ENCODE assay signal across 17 cellular contexts in genomic region chr9:14097666-14098065, GRCh38.
DNase-seq lines count a peak whose midpoint lies in the region; ATAC-seq and TF ChIP-seq lines count a peak whose summit lies in the region.
"Had no signal": no experiment of that assay in that cellular context is flagged by ENCODE, and none has a peak within 500 bp of the region (broad histone marks: within the 10 kb centered on the region; RNA-seq: fewer than 3 reads in every experiment).

No MANE protein-coding gene starts in this region.

- peaks cover 24 to 39% of the 10 kb centered on the region in 2 donors for H3K4me1 ChIP-seq in thyroid gland

- H3K4me3 Mint-ChIP-seq in nephron progenitor cell: no peak overlapping the region
- no peak overlapping the region for H3K4me3 Mint-ChIP-seq in CD4-positive, alpha-beta T cell
- H3K4me3 Mint-ChIP-seq in activated CD4-positive, alpha-beta T cell treated with anti-CD3 and anti-CD28 coated beads for 36 hours: no peak overlapping the region
- H3K4me3 Mint-ChIP-seq: activated CD4-positive, alpha-beta memory T cell treated with anti-CD3 and anti-CD28 coated beads for 36 hours; CD14-positive monocyte had no signal

- no peak overlapping the region for H3K4me3 ChIP-seq in brain microvascular endothelial cell (ENCODE audit: low read depth, low read length)
- no peak overlapping the region for H3K4me3 ChIP-seq in thyroid gland (replicated peaks in 1 of 3)

- H3K9me3 Mint-ChIP-seq in nephron progenitor cell: no peaks in the 10 kb centered on the region
- H3K9me3 Mint-ChIP-seq in CD4-positive, alpha-beta T cell: no peaks in the 10 kb centered on the region
- no peaks in the 10 kb centered on the region for H3K9me3 Mint-ChIP-seq in activated CD4-positive, alpha-beta T cell treated with anti-CD3 and anti-CD28 coated beads for 36 hours (ENCODE audit: low read depth)
- H3K9me3 Mint-ChIP-seq: activated CD4-positive, alpha-beta memory T cell treated with anti-CD3 and anti-CD28 coated beads for 36 hours had no signal

- H3K27ac Mint-ChIP-seq in nephron progenitor cell: peak overlapping the region; percentile 59
- H3K27ac Mint-ChIP-seq in CD4-positive, alpha-beta T cell: no peak overlapping the region
- no peak overlapping the region for H3K27ac Mint-ChIP-seq in activated CD4-positive, alpha-beta T cell treated with anti-CD3 and anti-CD28 coated beads for 36 hours
- H3K27ac Mint-ChIP-seq: activated CD4-positive, alpha-beta memory T cell treated with anti-CD3 and anti-CD28 coated beads for 36 hours; CD14-positive monocyte had no signal

- POLR2A ChIA-PET in CD4-positive, alpha-beta T cell (lab: Charles Lee): interaction anchor here (0.7 kb wide), 1 partner anchor 18 kb away, joined by 4 read pairs; no protein-coding TSS in a partner anchor
- POLR2A ChIA-PET in activated CD4-positive, alpha-beta T cell treated with anti-CD3 and anti-CD28 coated beads for 36 hours (lab: Charles Lee): no interaction called here

- intact Hi-C loops in thyroid gland (cut with DNase I): no loop called here
- intact Hi-C loops in CD4-positive, alpha-beta T cell (cut with DNase I, micrococcal nuclease): no loop called here
- intact Hi-C loops in head of caudate nucleus (cut with DNase I): no loop called here
- intact Hi-C loops in activated CD4-positive, alpha-beta T cell treated with anti-CD3 and anti-CD28 coated beads for 36 hours (cut with DNase I, micrococcal nuclease): no loop called here

- CTCF ChIA-PET in CD4-positive, alpha-beta T cell (lab: Charles Lee): interaction anchor here (0.6 kb wide), 1 partner anchor 27 kb away, joined by 4 read pairs; no protein-coding TSS in a partner anchor
- CTCF ChIA-PET in activated CD4-positive, alpha-beta T cell treated with anti-CD3 and anti-CD28 coated beads for 36 hours (lab: Charles Lee): no interaction called here

- in situ Hi-C loops in brain microvascular endothelial cell (cut with HindIII; ENCODE audit: low pct_ligation_motif_present, low sequenced_read_pairs): loop anchor here (25.0 kb wide), 1 partner anchor 90 kb away; no protein-coding TSS in a partner anchor

- WGBS in thyroid gland, 2 donors: 6 to 14% methylated on average over 1 of the region's 1 CpG

- H3K27ac ChIP-seq in brain microvascular endothelial cell (peak overlapping the region; percentile 94), thyroid gland (peak overlapping the region in 2 of 3 donors; percentile 45 to 63)
- H3K27ac ChIP-seq in CD4-positive, alpha-beta T cell (ENCODE audit: low read depth, low read length): no peak overlapping the region

- peaks cover 3% of the 10 kb centered on the region for H3K27me3 Mint-ChIP-seq in nephron progenitor cell (ENCODE audit: low read depth, poor library complexity)
- H3K27me3 Mint-ChIP-seq in CD4-positive, alpha-beta T cell: no peaks in the 10 kb centered on the region
- H3K27me3 Mint-ChIP-seq in activated CD4-positive, alpha-beta T cell treated with anti-CD3 and anti-CD28 coated beads for 36 hours: no peaks in the 10 kb centered on the region
- H3K27me3 Mint-ChIP-seq: activated CD4-positive, alpha-beta memory T cell treated with anti-CD3 and anti-CD28 coated beads for 36 hours had no signal

- no peak for TF ChIP-seq POLR2A in thyroid gland (IDR thresholded peaks at IDR 0.05)

- no peaks in the 10 kb centered on the region for H3K36me3 ChIP-seq in brain microvascular endothelial cell (replicated peaks)
- H3K36me3 ChIP-seq in thyroid gland: no peaks in the 10 kb centered on the region

- DNase-seq in DMS53 (lab: John Stamatoyannopoulos, UW) (peak; percentile 24), DMS53 treated with DMSO at 0.1 percent for 48 hours (lab: John Stamatoyannopoulos, UW; ENCODE audit: unreplicated experiment) (no peak), brain microvascular endothelial cell (no peak), nephron progenitor cell (no peak), thyroid gland (no peak), head of caudate nucleus (no peak)
- DNase-seq in CD4-positive, alpha-beta T cell: no peak
- no peak for DNase-seq in activated CD4-positive, alpha-beta T cell treated with anti-CD3 and anti-CD28 coated beads for 36 hours
- DNase-seq: 8988T; activated CD4-positive, alpha-beta memory T cell treated with anti-CD3 and anti-CD28 coated beads for 36 hours; EL; GOT3; NCI-H187; nucleus accumbens; substantia nigra; SW 1271 had no signal

- H3K36me3 Mint-ChIP-seq in nephron progenitor cell (ENCODE audit: low read depth): no peaks in the 10 kb centered on the region
- no peaks in the 10 kb centered on the region for H3K36me3 Mint-ChIP-seq in CD4-positive, alpha-beta T cell (ENCODE audit: low read depth)
- H3K36me3 Mint-ChIP-seq in activated CD4-positive, alpha-beta T cell treated with anti-CD3 and anti-CD28 coated beads for 36 hours (ENCODE audit: low read depth): no peaks in the 10 kb centered on the region
- H3K36me3 Mint-ChIP-seq: activated CD4-positive, alpha-beta memory T cell treated with anti-CD3 and anti-CD28 coated beads for 36 hours; CD14-positive monocyte had no signal

- TF ChIP-seq CTCF in brain microvascular endothelial cell (IDR thresholded peaks at IDR 0.05; ENCODE audit: low read depth, low read length, missing control alignments): no peak
- no peak for TF ChIP-seq CTCF in nephron progenitor cell (IDR thresholded peaks at IDR 0.05)
- TF ChIP-seq CTCF in thyroid gland (IDR thresholded peaks at IDR 0.05): no peak
- TF ChIP-seq CTCF in CD4-positive, alpha-beta T cell (IDR thresholded peaks at IDR 0.05): no peak

- H3K27me3 ChIP-seq in brain microvascular endothelial cell (replicated peaks) (no peaks in the 10 kb centered on the region), thyroid gland (no peaks in the 10 kb centered on the region)
- H3K27me3 ChIP-seq in CD4-positive, alpha-beta T cell (ENCODE audit: control insufficient read depth, insufficient read depth, low read length): no peaks in the 10 kb centered on the region

- ATAC-seq in CD4-positive, alpha-beta T cell (ENCODE audit: poor library complexity): no peak
- no peak for ATAC-seq in activated CD4-positive, alpha-beta T cell treated with anti-CD3 and anti-CD28 coated beads for 36 hours

- H3K9me3 ChIP-seq in thyroid gland: no peaks in the 10 kb centered on the region
- H3K9me3 ChIP-seq in CD4-positive, alpha-beta T cell (ENCODE audit: control insufficient read depth, low read length): no peaks in the 10 kb centered on the region

- peaks cover 63% of the 10 kb centered on the region for H3K4me1 Mint-ChIP-seq in nephron progenitor cell
- H3K4me1 Mint-ChIP-seq in CD4-positive, alpha-beta T cell (ENCODE audit: low read depth): no peaks in the 10 kb centered on the region
- H3K4me1 Mint-ChIP-seq in activated CD4-positive, alpha-beta T cell treated with anti-CD3 and anti-CD28 coated beads for 36 hours: no peaks in the 10 kb centered on the region
- H3K4me1 Mint-ChIP-seq: CD14-positive monocyte had no signal
